Comparison of ENCODE assay signal across 1 cellular context in the genomic region with DNA sequence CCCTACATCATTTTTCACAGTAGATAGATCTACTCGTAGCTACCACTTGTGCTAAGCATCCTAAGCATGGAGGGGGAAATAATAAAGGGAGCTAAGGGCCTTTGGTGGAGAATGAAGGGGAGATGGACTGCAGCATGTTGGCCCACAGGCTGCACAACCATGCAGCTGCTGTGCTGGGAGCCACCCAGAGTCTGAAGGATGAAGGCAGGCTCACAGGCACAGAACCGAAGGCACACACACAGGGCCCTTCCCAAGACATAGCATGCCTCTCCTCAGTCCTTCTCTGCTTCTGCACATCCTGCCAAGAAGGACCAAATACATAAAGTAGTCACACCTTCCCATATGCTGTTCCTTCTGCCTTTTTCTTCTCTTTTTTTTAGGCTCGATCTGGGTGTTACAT.
TF ChIP-seq lines count a peak whose summit lies in the region.

No MANE protein-coding gene starts in this region.

TF ChIP-seq in WTC11, 78 proteins besides CTCF, POLR2A, EP300 and RAD21:
- TF ChIP-seq, protein P1, sequence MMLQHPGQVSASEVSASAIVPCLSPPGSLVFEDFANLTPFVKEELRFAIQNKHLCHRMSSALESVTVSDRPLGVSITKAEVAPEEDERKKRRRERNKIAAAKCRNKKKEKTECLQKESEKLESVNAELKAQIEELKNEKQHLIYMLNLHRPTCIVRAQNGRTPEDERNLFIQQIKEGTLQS (CRISPR knock-in tag; conservative IDR thresholded peaks at IDR 0.05), result no peak
- TF ChIP-seq ZNF396 (CRISPR knock-in tag; IDR thresholded peaks at IDR 0.05; ENCODE audit: borderline replicate concordance) (no peak), ESRRA (CRISPR knock-in tag; IDR thresholded peaks at IDR 0.05; ENCODE audit: borderline replicate concordance) (no peak), GTF2I (CRISPR knock-in tag; conservative IDR thresholded peaks at IDR 0.05) (no peak), AR (CRISPR knock-in tag; IDR thresholded peaks at IDR 0.05) (no peak), RORB (CRISPR knock-in tag; IDR thresholded peaks at IDR 0.05) (no peak), ZNF281 (CRISPR knock-in tag; IDR thresholded peaks at IDR 0.05) (no peak), RELA (CRISPR knock-in tag; IDR thresholded peaks at IDR 0.05; ENCODE audit: borderline replicate concordance) (no peak), USF2 (CRISPR knock-in tag; IDR thresholded peaks at IDR 0.05) (no peak), KAT7 (CRISPR knock-in tag; IDR thresholded peaks at IDR 0.05; ENCODE audit: borderline replicate concordance) (no peak), ZNF219 (CRISPR knock-in tag; IDR thresholded peaks at IDR 0.05; ENCODE audit: borderline replicate concordance) (no peak)
- TF ChIP-seq, protein P2, sequence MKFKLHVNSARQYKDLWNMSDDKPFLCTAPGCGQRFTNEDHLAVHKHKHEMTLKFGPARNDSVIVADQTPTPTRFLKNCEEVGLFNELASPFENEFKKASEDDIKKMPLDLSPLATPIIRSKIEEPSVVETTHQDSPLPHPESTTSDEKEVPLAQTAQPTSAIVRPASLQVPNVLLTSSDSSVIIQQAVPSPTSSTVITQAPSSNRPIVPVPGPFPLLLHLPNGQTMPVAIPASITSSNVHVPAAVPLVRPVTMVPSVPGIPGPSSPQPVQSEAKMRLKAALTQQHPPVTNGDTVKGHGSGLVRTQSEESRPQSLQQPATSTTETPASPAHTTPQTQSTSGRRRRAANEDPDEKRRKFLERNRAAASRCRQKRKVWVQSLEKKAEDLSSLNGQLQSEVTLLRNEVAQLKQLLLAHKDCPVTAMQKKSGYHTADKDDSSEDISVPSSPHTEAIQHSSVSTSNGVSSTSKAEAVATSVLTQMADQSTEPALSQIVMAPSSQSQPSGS (CRISPR knock-in tag; IDR thresholded peaks at IDR 0.05; ENCODE audit: borderline replicate concordance, low read depth), result no peak
